Comparison of ENCODE assay signal across 8 cellular contexts in genomic region chr1:51570063-51570720, GRCh38. TPM values are rescaled to one million over a fixed set of nuclear protein-coding genes. Genes with fewer than 3 reads are reported as not detected.
A peak's percentile ranks its signal among the peaks of the same experiment; 100 is the strongest.
DNase-seq lines count a peak whose midpoint lies in the region; ATAC-seq and TF ChIP-seq lines count a peak whose summit lies in the region.

No MANE protein-coding gene starts in this region.

- no peaks in the 10 kb centered on the region for H4K20me1 ChIP-seq in DOHH2 (ENCODE audit: control insufficient read depth, insufficient read depth, low read depth, low read length)
- H4K20me1 ChIP-seq in neural progenitor cell (ENCODE audit: low read depth) = no peaks in the 10 kb centered on the region

- no peaks in the 10 kb centered on the region for H3K9me2 ChIP-seq in DOHH2 (replicated peaks; ENCODE audit: control insufficient read depth, low read length)

- DNase-seq in NAMALWA (ENCODE audit: low spot score) = peak; percentile 43
- DNase-seq in glomerular visceral epithelial cell (ENCODE audit: extremely low spot score) = peak; percentile 17
- DNase-seq in head of caudate nucleus = no peak
- no peak for DNase-seq in neural progenitor cell (ENCODE audit: low spot score)
- DNase-seq in superior temporal gyrus (ENCODE audit: extremely low spot score) = no peak
- no peak for DNase-seq in NK-92 treated with Interleukin-12 subunit alpha and Interleukin-12 subunit beta, amount 100 ng/mL, for 24 hours (lab: John Stamatoyannopoulos, UW)

- TF ChIP-seq CTCF in DOHH2 (IDR thresholded peaks at IDR 0.05; ENCODE audit: low read depth, low read length, poor library complexity, severe bottlenecking) = no peak
- no peak for TF ChIP-seq CTCF in neural progenitor cell (IDR thresholded peaks at IDR 0.05)

- intact Hi-C loops in head of caudate nucleus (cut with DNase I) = no loop called here

- no peaks in the 10 kb centered on the region for H3K36me3 ChIP-seq in DOHH2 (ENCODE audit: control insufficient read depth, low read length)
- no peaks in the 10 kb centered on the region for H3K36me3 ChIP-seq in neural progenitor cell

- H3K27me3 Mint-ChIP-seq in neural progenitor cell (ENCODE audit: insufficient read depth, low read depth) = peaks cover 3% of the 10 kb centered on the region

- no peak overlapping the region for H3K27ac ChIP-seq in DOHH2 (ENCODE audit: low read depth, low read length)
- H3K27ac ChIP-seq in neural progenitor cell = no peak overlapping the region

- H3K27me3 ChIP-seq in DOHH2 (ENCODE audit: control insufficient read depth, low read length) (no peaks in the 10 kb centered on the region), neural progenitor cell (no peaks in the 10 kb centered on the region)

- no peaks in the 10 kb centered on the region for H3K9me3 Mint-ChIP-seq in neural progenitor cell

- no peak overlapping the region for H3K9ac ChIP-seq in neural progenitor cell

- H3K27ac Mint-ChIP-seq in neural progenitor cell = no peak overlapping the region

- H3K4me1 ChIP-seq in DOHH2 (ENCODE audit: control insufficient read depth, low read length) = peaks cover 37% of the 10 kb centered on the region
- peaks cover 6% of the 10 kb centered on the region for H3K4me1 ChIP-seq in neural progenitor cell

- H2AFZ ChIP-seq in neural progenitor cell (replicated peaks) = no peak overlapping the region

- peak overlapping the region; percentile 53 for H3K4me2 ChIP-seq in DOHH2 (ENCODE audit: low read length)
- H3K4me2 ChIP-seq in neural progenitor cell = no peak overlapping the region

- ATAC-seq in GM21723 (IDR thresholded peaks at IDR 0.05; ENCODE audit: unreplicated experiment) = peak; percentile 28

- H3K36me3 Mint-ChIP-seq in neural progenitor cell = no peaks in the 10 kb centered on the region

- H3K9me3 ChIP-seq in DOHH2 (ENCODE audit: control insufficient read depth, insufficient read depth, low read length) (no peaks in the 10 kb centered on the region), neural progenitor cell (ENCODE audit: low read depth) (no peaks in the 10 kb centered on the region)

- no peak overlapping the region for H3K4me3 Mint-ChIP-seq in neural progenitor cell

- no peaks in the 10 kb centered on the region for H3K79me2 ChIP-seq in DOHH2 (ENCODE audit: control insufficient read depth, low read length)
- H3K79me2 ChIP-seq in neural progenitor cell (ENCODE audit: low read depth) = no peaks in the 10 kb centered on the region

- H3K4me3 ChIP-seq in DOHH2 (ENCODE audit: low read length) = peak overlapping the region; percentile 26
- H3K4me3 ChIP-seq in neural progenitor cell = no peak overlapping the region

- H3F3A ChIP-seq in DOHH2 (ENCODE audit: control insufficient read depth, insufficient read depth) = no peaks in the 10 kb centered on the region
- no peaks in the 10 kb centered on the region for H3F3A ChIP-seq in neural progenitor cell (ENCODE audit: low read depth)

- peaks cover 20% of the 10 kb centered on the region for H3K4me1 Mint-ChIP-seq in neural progenitor cell

RNA-seq across cellular contexts. Expression of gene OSBPL9, which starts 46.7 kb away (rescaled TPM):
- total RNA-seq in neural progenitor cell (ENCODE audit: low replicate concordance) = 112 and 149 TPM in 2 replicates

RNA-seq across cellular contexts. Expression of gene EPS15, which starts 51.1 kb away (rescaled TPM):
- total RNA-seq in neural progenitor cell (ENCODE audit: low replicate concordance) = 36.3 and 42.0 TPM in 2 replicates

Comparison
In these comparisons a context has a peak if more than half of its experiments do, and no peak if none do; other contexts are left out.
1. DNase-seq: peak in NAMALWA (single experiment) and glomerular visceral epithelial cell (single experiment); none in head of caudate nucleus (0 of 42), neural progenitor cell (single experiment), superior temporal gyrus (single experiment) and NK-92 treated with Interleukin-12 subunit alpha and Interleukin-12 subunit beta, amount 100 ng/mL, for 24 hours (single experiment).